25 cellular contexts compared by ENCODE assay signal in genomic region chr6:88702956-88703556, GRCh38.
"Had no signal": no experiment of that assay in that cellular context is flagged by ENCODE, and none has a peak within 500 bp of the region (broad histone marks: within the 10 kb centered on the region; RNA-seq: fewer than 3 reads in every experiment).

No MANE protein-coding gene starts in this region.

- H3K27ac ChIP-seq: coronary artery, heart right ventricle, ovary, psoas muscle, sigmoid colon, stomach, thyroid gland, vagina had no signal

- DNase-seq: effector memory CD8-positive, alpha-beta T cell; foreskin melanocyte; glutamatergic neuron; heart right ventricle; hippocampal formation; kidney; natural killer cell; occipital lobe; ovary; posterior cingulate gyrus; psoas muscle; right cardiac atrium; sigmoid colon; stimulated activated CD4-positive, alpha-beta T cell treated with anti-CD3 and anti-CD28 coated beads, Interleukin-2, amount 100 ng/mL, for 24 hours; stimulated activated CD4-positive, alpha-beta T cell treated with anti-CD3 and anti-CD28 coated beads, Interleukin-4, amount 100 ng/mL, for 24 hours; stimulated activated naive CD4-positive, alpha-beta T cell treated with Interleukin-2 at 50 U/mL for 16 hours; stomach; thyroid gland; trophoblast cell had no signal

- H3K4me3 ChIP-seq: coronary artery, heart right ventricle, lung, ovary, psoas muscle, sigmoid colon, stomach, thyroid gland, vagina had no signal

- H3K36me3 ChIP-seq: heart right ventricle, ovary, sigmoid colon, stomach, thyroid gland, vagina had no signal

- FAIRE-seq: endometrium, kidney had no signal

- ATAC-seq: effector memory CD8-positive, alpha-beta T cell; heart right ventricle; left lobe of liver; natural killer cell; psoas muscle; right cardiac atrium; stimulated activated effector memory CD8-positive, alpha-beta T cell treated with anti-CD3 and anti-CD28 coated beads, Interleukin-12 subunit alpha, Interleukin-12 subunit beta, amount 100 ng/mL, for 72 hours had no signal

- H3K27me3 ChIP-seq: heart right ventricle, ovary, sigmoid colon, stomach, thyroid gland, vagina had no signal
